Comparison of ENCODE assay signal across 34 cellular contexts in genomic region chr12:101361455-101361854, GRCh38. TPM values are rescaled to one million over a fixed set of nuclear protein-coding genes. Genes with fewer than 3 reads are reported as not detected.
DNase-seq lines count a peak whose midpoint lies in the region; ATAC-seq, FAIRE-seq and TF ChIP-seq lines count a peak whose summit lies in the region.
"Had no signal": no experiment of that assay in that cellular context is flagged by ENCODE, and none has a peak within 500 bp of the region (broad histone marks: within the 10 kb centered on the region; RNA-seq: fewer than 3 reads in every experiment).

No MANE protein-coding gene starts in this region.

- CTCF ChIA-PET in A549 (lab: Yijun Ruan, JAX) (interaction anchor here (1.0 kb wide), 1 partner anchor 38 kb away, joined by 3 read pairs; no protein-coding TSS in a partner anchor), HEK293 (lab: Yijun Ruan, JAX) (no interaction called here)
- CTCF ChIA-PET in activated naive CD4-positive, alpha-beta T cell treated with anti-CD3 and anti-CD28 coated beads, Interleukin-2, amount 10 ng/mL, durations not matched to agents 7 days and 5 days (lab: Charles Lee): no interaction called here

- FAIRE-seq in A549 (lab: Jason Lieb, UNC): no peak
- FAIRE-seq: A204.1, D721Med had no signal

- POLR2A ChIA-PET in A549 (lab: Yijun Ruan, JAX): no interaction called here
- POLR2A ChIA-PET in HEK293 (lab: Yijun Ruan, JAX): no interaction called here

- no peak for ATAC-seq in A549
- no peak for ATAC-seq in T-helper 17 cell
- ATAC-seq: CD8-positive, alpha-beta T cell had no signal

- H3K4me1 Mint-ChIP-seq in T-helper 17 cell: peaks cover 5% of the 10 kb centered on the region
- no peaks in the 10 kb centered on the region for H3K4me1 Mint-ChIP-seq in activated naive CD4-positive, alpha-beta T cell treated with anti-CD3 and anti-CD28 coated beads, Interleukin-2, amount 10 ng/mL, durations not matched to agents 7 days and 5 days
- H3K4me1 Mint-ChIP-seq: B cell; CD4-positive, alpha-beta memory T cell had no signal

- no peak overlapping the region for H3K4me2 ChIP-seq in A549
- H3K4me2 ChIP-seq: BLaER1; BLaER1 treated with 17β-estradiol and CSF1 and Interleukin-3, amounts not matched to agents 10 nM and 100 nM had no signal

- TF ChIP-seq CTCF in A549 (IDR thresholded peaks at IDR 0.05) (no peak), HEK293 (tag by site-specific recombination; IDR thresholded peaks at IDR 0.05) (no peak)

- H3K9me3 ChIP-seq in A549 (no peaks in the 10 kb centered on the region), HEK293 (ENCODE audit: control insufficient read depth, insufficient read depth, low read depth, low read length) (no peaks in the 10 kb centered on the region), T-helper 17 cell (ENCODE audit: control insufficient read depth, low read length, poor library complexity, severe bottlenecking) (no peaks in the 10 kb centered on the region)
- H3K9me3 ChIP-seq: BE2C; BLaER1; BLaER1 treated with 17β-estradiol and CSF1 and Interleukin-3, amounts not matched to agents 10 nM and 100 nM; Caco-2 had no signal

- TF ChIP-seq RAD21 in A549 (conservative IDR thresholded peaks at IDR 0.05 in 1 of 2, IDR thresholded peaks at IDR 0.05 in 1 of 2): no peak

- peaks cover 12% of the 10 kb centered on the region for H3K36me3 Mint-ChIP-seq in T-helper 17 cell (ENCODE audit: low read depth)
- peaks cover 26% of the 10 kb centered on the region for H3K36me3 Mint-ChIP-seq in activated naive CD4-positive, alpha-beta T cell treated with anti-CD3 and anti-CD28 coated beads, Interleukin-2, amount 10 ng/mL, durations not matched to agents 7 days and 5 days

- DNase-seq in A549 (ENCODE audit: low read depth in 1 of 2, low spot score in 1 of 2) (no peak), T-helper 17 cell (no peak), AG20443 (ENCODE audit: low spot score) (no peak), NCI-H1092 treated with DMSO at 0.1 percent for 48 hours (lab: John Stamatoyannopoulos, UW) (no peak)
- no peak for DNase-seq in activated naive CD4-positive, alpha-beta T cell treated with anti-CD3 and anti-CD28 coated beads, Interleukin-2, amount 10 ng/mL, durations not matched to agents 7 days and 5 days
- DNase-seq: 8988T; ACHN; AML-193; BE2C; C1 segment of cervical spinal cord; Caco-2; Calu3; CD4-positive, alpha-beta memory T cell; CD4-positive, alpha-beta T cell; CD4-positive, CD25-positive, alpha-beta regulatory T cell; CD8-positive, alpha-beta memory T cell; CD8-positive, alpha-beta T cell; COR-L47; DMS 273 treated with DMSO at 0.1 percent for 48 hours; DMS153; DMS53; DMS79; DMS79 treated with DMSO at 0.1 percent for 48 hours; DND-41; EL had no signal

- H3K4me3 Mint-ChIP-seq in T-helper 17 cell: no peak overlapping the region
- no peak overlapping the region for H3K4me3 Mint-ChIP-seq in activated naive CD4-positive, alpha-beta T cell treated with anti-CD3 and anti-CD28 coated beads, Interleukin-2, amount 10 ng/mL, durations not matched to agents 7 days and 5 days
- H3K4me3 Mint-ChIP-seq: B cell; CD14-positive monocyte; CD4-positive, alpha-beta memory T cell; CD4-positive, alpha-beta T cell; CD4-positive, CD25-positive, alpha-beta regulatory T cell; CD8-positive, alpha-beta memory T cell; CD8-positive, alpha-beta T cell had no signal

- WGBS in A549 (ENCODE audit: missing lambda C conversion rate): 94% methylated on average over 8 of the region's 8 CpGs

- H3K4me3 ChIP-seq in A549 (no peak overlapping the region), HEK293 (ENCODE audit: low read depth, low read length) (no peak overlapping the region)
- H3K4me3 ChIP-seq: BLaER1; BLaER1 treated with 17β-estradiol and CSF1 and Interleukin-3, amounts not matched to agents 10 nM and 100 nM had no signal

- peaks cover 9 to 54% of the 10 kb centered on the region in 2 experiments; a peak in 2 of 3 replicates for H3K36me3 ChIP-seq in HEK293 (ENCODE audit: control insufficient read depth in 2 of 2, insufficient read depth in 1 of 2, low read length in 2 of 2)

- no peaks in the 10 kb centered on the region for H3K9me3 Mint-ChIP-seq in activated naive CD4-positive, alpha-beta T cell treated with anti-CD3 and anti-CD28 coated beads, Interleukin-2, amount 10 ng/mL, durations not matched to agents 7 days and 5 days
- H3K9me3 Mint-ChIP-seq: CD14-positive monocyte; CD4-positive, alpha-beta memory T cell; CD4-positive, alpha-beta T cell; CD4-positive, CD25-positive, alpha-beta regulatory T cell; CD8-positive, alpha-beta memory T cell; CD8-positive, alpha-beta T cell had no signal

- no peaks in the 10 kb centered on the region for H3K4me1 ChIP-seq in A549
- no peaks in the 10 kb centered on the region for H3K4me1 ChIP-seq in HEK293 (ENCODE audit: control insufficient read depth, insufficient read depth, low read length)
- H3K4me1 ChIP-seq: BE2C, BLaER1, Caco-2 had no signal

- no peak for TF ChIP-seq POLR2A in A549 (IDR thresholded peaks at IDR 0.05; ENCODE audit: low read length)

- H3K27me3 Mint-ChIP-seq in T-helper 17 cell: no peaks in the 10 kb centered on the region
- H3K27me3 Mint-ChIP-seq in activated naive CD4-positive, alpha-beta T cell treated with anti-CD3 and anti-CD28 coated beads, Interleukin-2, amount 10 ng/mL, durations not matched to agents 7 days and 5 days: no peaks in the 10 kb centered on the region
- H3K27me3 Mint-ChIP-seq: B cell; CD4-positive, alpha-beta memory T cell; CD4-positive, alpha-beta T cell; CD4-positive, CD25-positive, alpha-beta regulatory T cell; CD8-positive, alpha-beta memory T cell had no signal

- peak overlapping the region; percentile 45 for H3K27ac Mint-ChIP-seq in T-helper 17 cell
- H3K27ac Mint-ChIP-seq in activated naive CD4-positive, alpha-beta T cell treated with anti-CD3 and anti-CD28 coated beads, Interleukin-2, amount 10 ng/mL, durations not matched to agents 7 days and 5 days: no peak overlapping the region
- H3K27ac Mint-ChIP-seq: B cell; CD14-positive monocyte; CD4-positive, alpha-beta T cell; CD8-positive, alpha-beta T cell had no signal

- no peak for TF ChIP-seq EP300 in A549 (IDR thresholded peaks at IDR 0.05)

- H3K27ac ChIP-seq in A549 (no peak overlapping the region), HEK293 (ENCODE audit: extremely low read depth, low read depth, low read length) (no peak overlapping the region)
- H3K27ac ChIP-seq: 22Rv1; BLaER1; BLaER1 treated with 17β-estradiol and CSF1 and Interleukin-3, amounts not matched to agents 10 nM and 100 nM; C4-2B had no signal

TF ChIP-seq in A549, 52 proteins besides CTCF, POLR2A, EP300 and RAD21:
- TF ChIP-seq HOXB13 (CRISPR knock-in tag; IDR thresholded peaks at IDR 0.05; ENCODE audit: low read depth): no peak
- TF ChIP-seq CEBPB (IDR thresholded peaks at IDR 0.05): no peak
- no peak for TF ChIP-seq NFE2L2 (conservative IDR thresholded peaks at IDR 0.05; ENCODE audit: low read length)
- TF ChIP-seq NPAS2 (CRISPR knock-in tag; IDR thresholded peaks at IDR 0.05; ENCODE audit: borderline replicate concordance): no peak
- TF ChIP-seq ZC3H11A (IDR thresholded peaks at IDR 0.05): peak; percentile 97

TF ChIP-seq in HEK293, 187 proteins besides CTCF, POLR2A, EP300 and RAD21 (continues in another document):
- TF ChIP-seq ZNF692 (tag by site-specific recombination; IDR thresholded peaks at IDR 0.05) (no peak), ZNF654 (tag by site-specific recombination; IDR thresholded peaks at IDR 0.05; ENCODE audit: low read depth) (peak; percentile 32; the same call in 1 of the 2 replicates), ZNF510 (tag by site-specific recombination; IDR thresholded peaks at IDR 0.05; ENCODE audit: insufficient replicate concordance) (peak; percentile 64), ZNF202 (tag by site-specific recombination; IDR thresholded peaks at IDR 0.05; ENCODE audit: borderline replicate concordance) (0 out of 2 replicates have a peak, but pooled peaks have one; percentile 13), ZEB2 (tag by site-specific recombination; IDR thresholded peaks at IDR 0.05) (no peak), GFI1B (tag by site-specific recombination; IDR thresholded peaks at IDR 0.05) (0 out of 2 replicates have a peak, but pooled peaks have one; percentile 21), ZNF354C (tag by site-specific recombination; IDR thresholded peaks at IDR 0.05; ENCODE audit: borderline replicate concordance, low read depth) (no peak), ZNF555 (tag by site-specific recombination; conservative IDR thresholded peaks at IDR 0.05) (peak; percentile 85), ZNF394 (tag by site-specific recombination; IDR thresholded peaks at IDR 0.05; ENCODE audit: borderline replicate concordance) (peak; percentile 92)

RNA-seq across cellular contexts. Expression of gene ARL1, which starts 46.1 kb away (rescaled TPM):
- polyA plus RNA-seq in A549 (2011; rRNA removed) (141 and 154 TPM in 2 replicates), A549 (2017; fragmentation: RNase III; extraction: RNeasy Plus Mini Kit Qiagen cat#74134 plus additional on column Dnase treatment) (70.3 to 76.8 TPM (median 70.8 TPM) in 3 replicates)
- 33.7 and 46.3 TPM in 2 replicates for polyA plus RNA-seq in A549 (2012; cell fraction: cytosol; rRNA removed)
- 11.7 and 14.1 TPM in 2 replicates for polyA plus RNA-seq in A549 (2012; cell fraction: nucleus; rRNA removed)
- 37.4 and 41.1 TPM in 2 replicates for polyA minus RNA-seq in A549 (2011; rRNA and poly(A)+ RNA removed)
- 10 to 100 TPM; 22.5 to 26.0 TPM for total RNA-seq in T-helper 17 cell

Comparison
In these comparisons a context has a peak if more than half of its experiments do, and no peak if none do; other contexts are left out.
1. Of the 5 proteins assayed by ChIP-seq in both HEK293 and A549: peak only in HEK293: REST; only in A549: none; in both: none; in neither: 4.